Comparison of ENCODE assay signal across 8 cellular contexts in genomic region chr2:133674433-133675331, GRCh38.
DNase-seq lines count a peak whose midpoint lies in the region; ATAC-seq, FAIRE-seq and TF ChIP-seq lines count a peak whose summit lies in the region.

No MANE protein-coding gene starts in this region.

- BruUV-seq in PC-9 (replicated peaks; lab: Mats Ljungman, UMichigan), result no TSS peak

- in situ Hi-C loops in HAP-1 (cut with MboI; ENCODE audit: low sequenced_read_pairs), result no loop called here

- H3K9me3 ChIP-seq in HAP-1 (no peaks in the 10 kb centered on the region), PC-9 (ENCODE audit: insufficient read depth, low read depth) (no peaks in the 10 kb centered on the region)

- no peaks in the 10 kb centered on the region for H3F3A ChIP-seq in PC-9 (ENCODE audit: insufficient read depth, low read depth)

- H4K20me1 ChIP-seq in PC-9 (ENCODE audit: insufficient read depth), result no peaks in the 10 kb centered on the region

- no peaks in the 10 kb centered on the region for H3K79me2 ChIP-seq in PC-9 (ENCODE audit: low read depth)

- intact Hi-C loops in PC-9 (cut with micrococcal nuclease; ENCODE audit: unreplicated experiment), result no loop called here

- H3K4me3 ChIP-seq in HAP-1 (peak overlapping the region; percentile 4), PC-9 (peak overlapping the region; percentile 24; the same call in 1 of the 2 replicates)

- TF ChIP-seq CTCF in PC-9 (conservative IDR thresholded peaks at IDR 0.05), result no peak

- no peak for TF ChIP-seq POLR2A in H54 (IDR thresholded peaks at IDR 0.05; ENCODE audit: low read depth, low read length)

- ATAC-seq in HG02885 (IDR thresholded peaks at IDR 0.05; ENCODE audit: poor library complexity, unreplicated experiment), result no peak
- ATAC-seq in GM19463 (IDR thresholded peaks at IDR 0.05; ENCODE audit: unreplicated experiment), result no peak

- no peak for FAIRE-seq in H54 (lab: Jason Lieb, UNC)

- no peaks in the 10 kb centered on the region for H3K9me2 ChIP-seq in PC-9 (ENCODE audit: insufficient read depth)

- H2AFZ ChIP-seq in PC-9, result no peak overlapping the region; the same call in 1 of the 2 replicates

- POLR2A ChIA-PET in PC-9 (lab: Charles Lee; ENCODE audit: unreplicated experiment), result no interaction called here

- DNase-seq in HAP-1 (ENCODE audit: low spot score in 2 of 2) (peak; percentile 44 to 73), PC-9 (no peak), foreskin melanocyte (peak; percentile 80), non-pigmented ciliary epithelial cell (ENCODE audit: low read depth) (peak; percentile 55), H54 (ENCODE audit: insufficient read length, low spot score) (no peak)
- no peak for DNase-seq in stimulated activated naive CD4-positive, alpha-beta T cell (lab: John Stamatoyannopoulos, UW)

- H3K27me3 ChIP-seq in HAP-1 (ENCODE audit: low read depth), result no peaks in the 10 kb centered on the region
- H3K27me3 ChIP-seq in PC-9 (ENCODE audit: insufficient read depth, low read depth), result 0 out of 2 replicates have a peak, but pooled peaks cover 5% of the 10 kb centered on the region

- no peak overlapping the region for H3K27ac ChIP-seq in PC-9

- CTCF ChIA-PET in PC-9 (lab: Charles Lee), result no interaction called here

- H3K36me3 ChIP-seq in HAP-1 (replicated peaks), result no peaks in the 10 kb centered on the region
- no peaks in the 10 kb centered on the region for H3K36me3 ChIP-seq in PC-9 (ENCODE audit: low read depth)

- H3K4me1 ChIP-seq in HAP-1 (peaks cover 21% of the 10 kb centered on the region), PC-9 (replicated peaks; ENCODE audit: insufficient read depth) (0 out of 2 replicates have a peak, but pooled peaks cover 9% of the 10 kb centered on the region)

- peak overlapping the region; percentile 57 for H3K4me2 ChIP-seq in PC-9

Comparison
In these comparisons a context has a peak if more than half of its experiments do, and no peak if none do; other contexts are left out.
1. DNase-seq: peak in HAP-1 (2 of 2), foreskin melanocyte (single experiment) and non-pigmented ciliary epithelial cell (single experiment); none in PC-9 (0 of 2), stimulated activated naive CD4-positive, alpha-beta T cell (0 of 6) and H54 (single experiment).